Comparison of ENCODE assay signal across 8 cellular contexts in the genomic region with DNA sequence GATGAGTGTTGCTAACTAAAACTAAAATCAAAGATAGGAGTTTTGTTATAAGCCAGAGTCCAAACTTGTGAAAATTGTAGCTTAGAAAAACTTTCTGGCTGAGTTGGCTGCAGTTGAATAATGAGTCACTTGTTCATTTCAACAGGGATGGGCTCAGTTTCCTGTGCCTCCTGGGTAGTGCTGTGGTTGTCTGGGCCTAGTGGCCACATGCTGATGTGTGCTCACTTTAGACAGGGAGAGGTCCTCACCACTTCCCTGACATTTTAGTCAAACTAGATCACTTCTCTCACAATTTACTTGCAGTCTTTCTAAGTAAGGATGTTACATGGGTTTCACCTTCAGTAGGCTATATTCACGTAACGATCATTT. TPM values are rescaled to one million over a fixed set of nuclear protein-coding genes. Genes with fewer than 3 reads are reported as not detected.
DNase-seq lines count a peak whose midpoint lies in the region; ATAC-seq, FAIRE-seq and TF ChIP-seq lines count a peak whose summit lies in the region.

No MANE protein-coding gene starts in this region.

- H3K9me3 ChIP-seq in GM12878 (replicated peaks; ENCODE audit: control insufficient read depth, insufficient read depth, low read length) (no peaks in the 10 kb centered on the region), osteoblast (ENCODE audit: low read depth, low read length) (no peaks in the 10 kb centered on the region)

- TF ChIP-seq CTCF in GM12878 (IDR thresholded peaks at IDR 0.05 in 2 of 3, conservative IDR thresholded peaks at IDR 0.05 in 1 of 3; ENCODE audit: control insufficient read depth in 2 of 3, extremely low read depth in 1 of 3, insufficient read depth in 1 of 3, low read depth in 3 of 3, low read length in 3 of 3) (no peak), osteoblast (IDR thresholded peaks at IDR 0.05; ENCODE audit: extremely low read depth, low read depth, low read length) (no peak), nephron progenitor cell (IDR thresholded peaks at IDR 0.05) (no peak), glutamatergic neuron (IDR thresholded peaks at IDR 0.05; ENCODE audit: partially characterized antibody, unreplicated experiment) (no peak)

- H3K4me3 ChIP-seq in GM12878, result no peak overlapping the region
- H3K4me3 ChIP-seq in osteoblast (ENCODE audit: insufficient read depth, low read length), result no peak overlapping the region

- BruUV-seq in GM12878 (replicated peaks; lab: Mats Ljungman, UMichigan), result no TSS peak

- no peak overlapping the region for H3K27ac Mint-ChIP-seq in nephron progenitor cell
- no peak overlapping the region for H3K27ac Mint-ChIP-seq in glutamatergic neuron (ENCODE audit: unreplicated experiment)

- H3K4me1 ChIP-seq in GM12878 (ENCODE audit: control insufficient read depth, insufficient read depth, low read length), result peaks cover 7% of the 10 kb centered on the region
- peaks cover 10% of the 10 kb centered on the region for H3K4me1 ChIP-seq in osteoblast (ENCODE audit: insufficient read depth, low read length)

- WGBS in GM12878 (ENCODE audit: insufficient coverage, insufficient replicate concordance, low lambda C conversion rate, missing lambda C conversion rate), result 13% methylated on average over 2 of the region's 2 CpGs

- in situ Hi-C loops in GM12878 (cut with MboI), result no loop called here

- H3K4me2 ChIP-seq in GM12878 (ENCODE audit: control insufficient read depth, insufficient read depth) (no peak overlapping the region; the same call in 1 of the 2 replicates), osteoblast (ENCODE audit: insufficient read depth, low read length) (no peak overlapping the region)

- no peak for TF ChIP-seq POLR2A in GM12878 (IDR thresholded peaks at IDR 0.05; ENCODE audit: low read depth, low read length)

- H3K4me3 Mint-ChIP-seq in nephron progenitor cell (no peak overlapping the region), glutamatergic neuron (ENCODE audit: unreplicated experiment) (no peak overlapping the region)

- H3K4me1 Mint-ChIP-seq in nephron progenitor cell, result peaks cover 16% of the 10 kb centered on the region
- no peaks in the 10 kb centered on the region for H3K4me1 Mint-ChIP-seq in glutamatergic neuron (ENCODE audit: low read depth, unreplicated experiment)

- peak overlapping the region; percentile 26; the same call in 1 of the 2 replicates for H3K27ac ChIP-seq in GM12878 (ENCODE audit: control insufficient read depth, insufficient read depth)
- peak overlapping the region; percentile 18 for H3K27ac ChIP-seq in osteoblast (ENCODE audit: low read depth, low read length)

- H2AFZ ChIP-seq in GM12878 (ENCODE audit: control insufficient read depth, low read depth, low read length) (peak overlapping the region; percentile 66), osteoblast (ENCODE audit: low read length) (peak overlapping the region; percentile 61)

- no peaks in the 10 kb centered on the region for H3K9me3 Mint-ChIP-seq in nephron progenitor cell
- H3K9me3 Mint-ChIP-seq in glutamatergic neuron (ENCODE audit: unreplicated experiment), result peaks cover 2% of the 10 kb centered on the region

- no peaks in the 10 kb centered on the region for H3K27me3 ChIP-seq in GM12878 (replicated peaks in 1 of 2; ENCODE audit: control insufficient read depth in 2 of 2, insufficient read depth in 2 of 2, low read length in 1 of 2)
- no peaks in the 10 kb centered on the region for H3K27me3 ChIP-seq in osteoblast (ENCODE audit: insufficient read depth, low read length)

- ATAC-seq in GM21723 (IDR thresholded peaks at IDR 0.05; ENCODE audit: unreplicated experiment), result peak; percentile 89
- peak; percentile 97 for ATAC-seq in GM12878

- TF ChIP-seq RAD21 in GM12878 (IDR thresholded peaks at IDR 0.05; ENCODE audit: insufficient read depth, low read depth, low read length), result no peak

- no peak overlapping the region for H3K9ac ChIP-seq in GM12878 (ENCODE audit: control insufficient read depth, insufficient read depth, low read length)

- H3K27me3 Mint-ChIP-seq in nephron progenitor cell (ENCODE audit: low read depth, poor library complexity) (peaks cover 10% of the 10 kb centered on the region), glutamatergic neuron (ENCODE audit: unreplicated experiment) (peaks cover 1% of the 10 kb centered on the region)

- RAD21 ChIA-PET in GM12878 (lab: Charles Lee; ENCODE audit: unreplicated experiment), result interaction anchor here (1.4 to 1.6 kb wide), 3 partner anchors 11 to 27 kb away, joined by 4 to 5 read pairs (median 4); no protein-coding TSS in a partner anchor

- CTCF ChIA-PET in GM12878 (lab: Yijun Ruan, JAX), result interaction anchor here (1.0 to 1.5 kb wide), 3 partner anchors 10 to 85 kb away, joined by 3 to 7 read pairs (median 3); no protein-coding TSS in a partner anchor

- H3K36me3 Mint-ChIP-seq in nephron progenitor cell (ENCODE audit: low read depth), result no peaks in the 10 kb centered on the region
- H3K36me3 Mint-ChIP-seq in glutamatergic neuron (ENCODE audit: unreplicated experiment), result no peaks in the 10 kb centered on the region

- H3K36me3 ChIP-seq in GM12878 (ENCODE audit: control insufficient read depth in 2 of 2, insufficient read depth in 2 of 2, low read length in 1 of 2) (no peaks in the 10 kb centered on the region), osteoblast (ENCODE audit: insufficient read depth, low read length) (no peaks in the 10 kb centered on the region)

- POLR2A ChIA-PET in GM12878 (lab: Charles Lee), result interaction anchor here (0.9 kb wide), 1 partner anchor 10 kb away, joined by 3 read pairs; no protein-coding TSS in a partner anchor

- intact Hi-C loops in GM12878 (cut with micrococcal nuclease; ENCODE audit: unreplicated experiment), result no loop called here

- SMC1A ChIA-PET in GM12878 (lab: Charles Lee; ENCODE audit: uncharacterized antibody, unreplicated experiment), result interaction anchor here (1.5 kb wide), 1 partner anchor 85 kb away, joined by 3 read pairs; no protein-coding TSS in a partner anchor

- H3K79me2 ChIP-seq in GM12878 (ENCODE audit: control insufficient read depth, insufficient read depth, low read length) (no peaks in the 10 kb centered on the region), osteoblast (ENCODE audit: insufficient read depth, low read length) (no peaks in the 10 kb centered on the region)

- H4K20me1 ChIP-seq in GM12878 (ENCODE audit: control insufficient read depth, insufficient read depth), result no peaks in the 10 kb centered on the region
- H4K20me1 ChIP-seq in osteoblast (ENCODE audit: insufficient read depth, low read length), result no peaks in the 10 kb centered on the region

- no peak for TF ChIP-seq EP300 in GM12878 (IDR thresholded peaks at IDR 0.05; ENCODE audit: borderline replicate concordance in 1 of 2, control insufficient read depth in 1 of 2, low read depth in 2 of 2, low read length in 2 of 2)

- peak; percentile 94 for FAIRE-seq in GM12878 (lab: Jason Lieb, UNC)

- peak; percentile 43 for DNase-seq in GDM1 (lab: John Stamatoyannopoulos, UW)
- peak; percentile 81 for DNase-seq in NOMO-1 treated with dmso at 0.1 percent for 144 hours (lab: John Stamatoyannopoulos, UW; ENCODE audit: unreplicated experiment)
- DNase-seq in GM12878 (ENCODE audit: low read depth, low spot score), result peak; percentile 69
- DNase-seq in osteoblast (ENCODE audit: insufficient read length, low spot score, missing footprints), result peak; percentile 93
- no peak for DNase-seq in NCI-H2196 (lab: John Stamatoyannopoulos, UW; ENCODE audit: unreplicated experiment)
- no peak for DNase-seq in nephron progenitor cell
- DNase-seq in glutamatergic neuron, result no peak

TF ChIP-seq in GM12878, 131 proteins besides CTCF, POLR2A, EP300 and RAD21 (continues in another document):
- TF ChIP-seq PAX8 (IDR thresholded peaks at IDR 0.05), result no peak
- TF ChIP-seq, protein P1, sequence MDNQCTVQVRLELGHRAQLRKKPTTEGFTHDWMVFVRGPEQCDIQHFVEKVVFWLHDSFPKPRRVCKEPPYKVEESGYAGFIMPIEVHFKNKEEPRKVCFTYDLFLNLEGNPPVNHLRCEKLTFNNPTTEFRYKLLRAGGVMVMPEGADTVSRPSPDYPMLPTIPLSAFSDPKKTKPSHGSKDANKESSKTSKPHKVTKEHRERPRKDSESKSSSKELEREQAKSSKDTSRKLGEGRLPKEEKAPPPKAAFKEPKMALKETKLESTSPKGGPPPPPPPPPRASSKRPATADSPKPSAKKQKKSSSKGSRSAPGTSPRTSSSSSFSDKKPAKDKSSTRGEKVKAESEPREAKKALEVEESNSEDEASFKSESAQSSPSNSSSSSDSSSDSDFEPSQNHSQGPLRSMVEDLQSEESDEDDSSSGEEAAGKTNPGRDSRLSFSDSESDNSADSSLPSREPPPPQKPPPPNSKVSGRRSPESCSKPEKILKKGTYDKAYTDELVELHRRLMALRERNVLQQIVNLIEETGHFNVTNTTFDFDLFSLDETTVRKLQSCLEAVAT (IDR thresholded peaks at IDR 0.05), result no peak
- TF ChIP-seq, protein P2, sequence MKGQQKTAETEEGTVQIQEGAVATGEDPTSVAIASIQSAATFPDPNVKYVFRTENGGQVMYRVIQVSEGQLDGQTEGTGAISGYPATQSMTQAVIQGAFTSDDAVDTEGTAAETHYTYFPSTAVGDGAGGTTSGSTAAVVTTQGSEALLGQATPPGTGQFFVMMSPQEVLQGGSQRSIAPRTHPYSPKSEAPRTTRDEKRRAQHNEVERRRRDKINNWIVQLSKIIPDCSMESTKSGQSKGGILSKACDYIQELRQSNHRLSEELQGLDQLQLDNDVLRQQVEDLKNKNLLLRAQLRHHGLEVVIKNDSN (IDR thresholded peaks at IDR 0.05; ENCODE audit: borderline replicate concordance, extremely low read length, insufficient read depth, low read depth, low read length), result no peak
- peak in 1 of 2 experiments; percentile 12; a peak in 1 of 4 replicates for TF ChIP-seq IKZF2 (IDR thresholded peaks at IDR 0.05)
- peak; percentile 64 for TF ChIP-seq NFIC (IDR thresholded peaks at IDR 0.05; ENCODE audit: low read depth, low read length)

RNA-seq across cellular contexts. Expression of a gene that starts 6.3 kb away (rescaled TPM):
- total RNA-seq in GM12878 (2013; cell fraction: nucleolus; rRNA removed), result 23.1 and 32.2 TPM in 2 replicates
- total RNA-seq in GM12878 (2014; rRNA removed) (19.8 and 21.8 TPM in 2 replicates), GM12878 (2014; rRNA removed; fragmentation: Illumina TruSeq; extraction: Trizol) (28.9 and 31.9 TPM in 2 replicates), GM12878 (2021) (22.0 and 22.7 TPM in 2 replicates), osteoblast (66.2 and 67.2 TPM in 2 replicates), glutamatergic neuron (ENCODE audit: unreplicated experiment) (33.6 TPM)
- polyA plus RNA-seq in GM12878 (2011; ENCODE audit: low read depth), result 9.2 TPM
- polyA plus RNA-seq in GM12878 (2011; rRNA removed) (23.2 and 30.6 TPM in 2 replicates), GM12878 (2014; fragmentation: Illumina TruSeq; extraction: Trizol) (24.8 and 33.0 TPM in 2 replicates), GM12878 (2014; fragmentation: Nextera tagmentation; extraction: Ambion mirVana) (10 to 100 TPM; 11.1 to 13.0 TPM), GM12878 (2014; rRNA removed) (14.3 and 18.4 TPM in 2 replicates), GM12878 (2016; fragmentation: Nextera tagmentation; extraction: Ambion mirVana) (10 to 100 TPM; 21.1 to 28.8 TPM)
- polyA plus RNA-seq in GM12878 (2011; cell fraction: cytosol; rRNA removed), result 8.3 and 9.4 TPM in 2 replicates
- polyA plus RNA-seq in GM12878 (2011; cell fraction: nucleus; rRNA removed), result 17.1 and 21.5 TPM in 2 replicates
- 15.1 and 15.4 TPM in 2 replicates for polyA plus RNA-seq in GM12878 (2012)
- polyA minus RNA-seq in GM12878 (2011; rRNA and poly(A)+ RNA removed), result 10.6 and 12.8 TPM in 2 replicates
- 7.3 and 12.6 TPM in 2 replicates for polyA minus RNA-seq in GM12878 (2011; cell fraction: cytosol; rRNA and poly(A)+ RNA removed)
- polyA minus RNA-seq in GM12878 (2011; cell fraction: nucleus; rRNA and poly(A)+ RNA removed), result 15.8 and 27.4 TPM in 2 replicates

Comparison
In these comparisons a context has a peak if more than half of its experiments do, and no peak if none do; other contexts are left out.
1. DNase-seq: peak in GDM1 (single experiment), NOMO-1 treated with dmso at 0.1 percent for 144 hours (single experiment), GM12878 (single experiment) and osteoblast (single experiment); none in NCI-H2196 (single experiment), nephron progenitor cell (single experiment) and glutamatergic neuron (single experiment).